24 cellular contexts compared by ENCODE assay signal in the genomic region with DNA sequence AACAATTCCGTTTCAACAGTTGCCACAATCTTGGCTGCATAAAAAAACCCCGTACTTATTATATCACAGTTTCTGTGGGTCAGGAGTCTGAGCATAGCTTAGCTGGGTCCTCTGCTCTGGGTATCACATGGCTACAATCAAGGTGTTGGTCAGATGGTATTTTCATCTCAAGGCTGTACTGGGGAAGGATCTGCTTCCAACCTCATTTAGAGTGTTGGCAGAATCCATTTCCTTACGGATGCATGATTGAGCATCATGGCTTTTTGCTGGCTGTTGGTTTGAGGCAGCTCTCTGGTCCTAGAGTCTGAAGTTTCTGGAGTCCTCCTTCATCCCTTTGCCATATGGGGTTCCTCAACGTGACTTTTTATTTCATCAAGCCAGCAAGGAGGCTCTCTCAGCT.
"Had no signal": no experiment of that assay in that cellular context is flagged by ENCODE, and none has a peak within 500 bp of the region (broad histone marks: within the 10 kb centered on the region; RNA-seq: fewer than 3 reads in every experiment).

No MANE protein-coding gene starts in this region.

- H3K9me3 Mint-ChIP-seq: stimulated activated effector memory CD8-positive, alpha-beta T cell treated with anti-CD3 and anti-CD28 coated beads, Interleukin-12 subunit alpha, Interleukin-12 subunit beta, amount 100 ng/mL, for 72 hours; stimulated activated naive CD8-positive, alpha-beta T cell treated with anti-CD3 and anti-CD28 coated beads, Interleukin-15, Interleukin-2, amounts not matched to agents 100 ng/mL and 50 ng/mL, for 24 hours had no signal

- H3K27ac Mint-ChIP-seq: stimulated activated effector memory CD8-positive, alpha-beta T cell treated with anti-CD3 and anti-CD28 coated beads, Interleukin-12 subunit alpha, Interleukin-12 subunit beta, amount 100 ng/mL, for 72 hours; stimulated activated memory B cell treated with anti-CD40 and anti-IgM and Interleukin-4, amounts not matched to agents 10 μg/mL and 1 μg/mL and 100 μg/mL, for 72 hours; stimulated activated naive B cell treated with anti-CD40 and anti-IgM and Interleukin-4, amounts not matched to agents 10 μg/mL and 1 μg/mL and 100 μg/mL, for 72 hours; stimulated activated naive CD8-positive, alpha-beta T cell treated with anti-CD3 and anti-CD28 coated beads, Interleukin-15, amount 100 ng/mL, for 72 hours; stimulated activated naive CD8-positive, alpha-beta T cell treated with anti-CD3 and anti-CD28 coated beads, Interleukin-15, Interleukin-2, amounts not matched to agents 100 ng/mL and 50 ng/mL, for 24 hours; type B pancreatic cell had no signal

- H3K4me1 Mint-ChIP-seq: stimulated activated effector memory CD8-positive, alpha-beta T cell treated with anti-CD3 and anti-CD28 coated beads, Interleukin-12 subunit alpha, Interleukin-12 subunit beta, amount 100 ng/mL, for 72 hours; stimulated activated memory B cell treated with anti-CD40 and anti-IgM and Interleukin-4, amounts not matched to agents 10 μg/mL and 1 μg/mL and 100 μg/mL, for 72 hours; stimulated activated naive B cell treated with anti-CD40 and anti-IgM and Interleukin-4, amounts not matched to agents 10 μg/mL and 1 μg/mL and 100 μg/mL, for 72 hours; stimulated activated naive CD8-positive, alpha-beta T cell treated with anti-CD3 and anti-CD28 coated beads, Interleukin-15, amount 100 ng/mL, for 72 hours had no signal

- H3K36me3 Mint-ChIP-seq: stimulated activated effector memory CD8-positive, alpha-beta T cell treated with anti-CD3 and anti-CD28 coated beads, Interleukin-12 subunit alpha, Interleukin-12 subunit beta, amount 100 ng/mL, for 72 hours; stimulated activated memory B cell treated with anti-CD40 and anti-IgM and Interleukin-4, amounts not matched to agents 10 μg/mL and 1 μg/mL and 100 μg/mL, for 72 hours; type B pancreatic cell had no signal

- DNase-seq: stimulated activated CD4-positive, alpha-beta T cell treated with anti-CD3 and anti-CD28 coated beads, Interleukin-2, amount 100 ng/mL, for 48 hours; stimulated activated CD4-positive, alpha-beta T cell treated with anti-CD3 and anti-CD28 coated beads, Interleukin-4, amount 100 ng/mL, for 1 hour; stimulated activated CD4-positive, alpha-beta T cell treated with anti-CD3 and anti-CD28 coated beads, Interleukin-4, amount 100 ng/mL, for 24 hours; stimulated activated CD4-positive, alpha-beta T cell treated with anti-CD3 and anti-CD28 coated beads, Interleukin-4, amount 100 ng/mL, for 4 hours; stimulated activated CD8-positive, alpha-beta memory T cell treated with anti-CD3 and anti-CD28 coated beads, Interleukin-4, amount 100 ng/mL, for 48 hours; stimulated activated naive B cell treated with anti-CD40 and anti-IgM and Interleukin-4, amounts not matched to agents 10 μg/mL and 1 μg/mL and 100 μg/mL, for 72 hours; stimulated activated naive CD4-positive, alpha-beta T cell; stimulated activated naive CD4-positive, alpha-beta T cell treated with Interleukin-2 at 50 U/mL for 16 hours; stimulated activated naive CD8-positive, alpha-beta T cell treated with anti-CD3 and anti-CD28 coated beads, Interleukin-15, amount 100 ng/mL, for 72 hours; stimulated activated naive CD8-positive, alpha-beta T cell treated with anti-CD3 and anti-CD28 coated beads, Interleukin-15, Interleukin-2, amounts not matched to agents 100 U/mL and 50 U/mL, for 24 hours; stomach; substantia nigra; testis; thyroid gland; tibial artery; transverse colon; trophoblast cell; upper lobe of left lung; upper lobe of right lung; uterus had no signal

- H3K4me3 Mint-ChIP-seq: stimulated activated effector memory CD8-positive, alpha-beta T cell treated with anti-CD3 and anti-CD28 coated beads, Interleukin-12 subunit alpha, Interleukin-12 subunit beta, amount 100 ng/mL, for 72 hours; stimulated activated memory B cell treated with anti-CD40 and anti-IgM and Interleukin-4, amounts not matched to agents 10 μg/mL and 1 μg/mL and 100 μg/mL, for 72 hours; stimulated activated naive B cell treated with anti-CD40 and anti-IgM and Interleukin-4, amounts not matched to agents 10 μg/mL and 1 μg/mL and 100 μg/mL, for 72 hours; stimulated activated naive CD8-positive, alpha-beta T cell treated with anti-CD3 and anti-CD28 coated beads, Interleukin-15, amount 100 ng/mL, for 72 hours; stimulated activated naive CD8-positive, alpha-beta T cell treated with anti-CD3 and anti-CD28 coated beads, Interleukin-15, Interleukin-2, amounts not matched to agents 100 ng/mL and 50 ng/mL, for 24 hours; type B pancreatic cell had no signal
